Comparison of ENCODE assay signal across 29 cellular contexts in the genomic region with DNA sequence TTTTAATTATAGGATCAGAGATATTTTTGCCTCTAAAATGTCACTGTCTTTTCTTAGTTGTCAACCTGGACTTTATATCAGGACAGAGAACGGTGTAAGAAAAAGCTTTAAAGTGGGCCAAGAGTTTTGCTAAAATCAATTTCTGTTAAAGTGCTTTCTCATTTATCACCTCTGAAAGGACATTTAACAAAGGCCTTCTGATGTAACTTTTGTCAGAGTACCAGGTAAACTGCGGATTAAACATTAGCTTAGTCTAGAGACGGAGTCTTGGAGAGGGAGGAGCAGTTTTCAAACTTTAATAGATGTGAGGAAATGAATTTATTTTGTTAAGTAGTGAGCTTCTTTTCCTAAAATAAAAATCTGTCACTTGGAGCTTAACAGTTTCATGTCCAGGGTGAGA. TPM values are rescaled to one million over a fixed set of nuclear protein-coding genes. Genes with fewer than 3 reads are reported as not detected.
"Had no signal": no experiment of that assay in that cellular context is flagged by ENCODE, and none has a peak within 500 bp of the region (broad histone marks: within the 10 kb centered on the region; RNA-seq: fewer than 3 reads in every experiment).

No MANE protein-coding gene starts in this region.

- H3K36me3 Mint-ChIP-seq: activated naive CD4-positive, alpha-beta T cell treated with anti-CD3 and anti-CD28 coated beads, Interleukin-2, amount 50 U/mL, for 24 hours; naive B cell; stimulated activated effector memory CD8-positive, alpha-beta T cell treated with anti-CD3 and anti-CD28 coated beads, Interleukin-12 subunit alpha, Interleukin-12 subunit beta, amount 100 ng/mL, for 72 hours had no signal

- H3K27me3 ChIP-seq: esophagus squamous epithelium, sigmoid colon had no signal

- H3K27ac ChIP-seq: epithelial cell of prostate, esophagus squamous epithelium, sigmoid colon, thoracic aorta had no signal

- H3K4me1 Mint-ChIP-seq: activated CD4-positive, alpha-beta memory T cell treated with anti-CD3 and anti-CD28 coated beads, Interleukin-2, amount 10 ng/mL, durations not matched to agents 7 days and 5 days; activated CD4-positive, alpha-beta T cell treated with anti-CD3 and anti-CD28 coated beads, Interleukin-2, amount 10 ng/mL, durations not matched to agents 7 days and 5 days; activated naive CD4-positive, alpha-beta T cell treated with anti-CD3 and anti-CD28 coated beads, Interleukin-2, amount 50 U/mL, for 24 hours; neural crest cell; stimulated activated effector memory CD8-positive, alpha-beta T cell treated with anti-CD3 and anti-CD28 coated beads, Interleukin-12 subunit alpha, Interleukin-12 subunit beta, amount 100 ng/mL, for 72 hours had no signal

- ATAC-seq: left ventricle myocardium superior; stimulated activated effector memory CD8-positive, alpha-beta T cell treated with anti-CD3 and anti-CD28 coated beads, Interleukin-12 subunit alpha, Interleukin-12 subunit beta, amount 100 ng/mL, for 72 hours; T-helper 17 cell had no signal

- H3K4me3 ChIP-seq: esophagus squamous epithelium, sigmoid colon, thoracic aorta had no signal

- DNase-seq: activated CD4-positive, alpha-beta memory T cell treated with anti-CD3 and anti-CD28 coated beads, Interleukin-2, amount 10 ng/mL, durations not matched to agents 7 days and 5 days; activated CD4-positive, alpha-beta T cell treated with anti-CD3 and anti-CD28 coated beads, Interleukin-2, amount 10 ng/mL, durations not matched to agents 7 days and 5 days; activated CD4-positive, CD25-positive, alpha-beta regulatory T cell treated with anti-CD3 and anti-CD28 coated beads, Interleukin-2, amount 50 U/mL, for 72 hours; activated CD8-positive, alpha-beta memory T cell treated with anti-CD3 and anti-CD28 coated beads, Interleukin-2, amount 50 U/mL, for 48 hours; activated gamma-delta T cell; activated T-cell treated with anti-CD3 and anti-CD28 coated beads, Interleukin-2, amount 50 U/mL, for 24 hours; anterior cingulate cortex; dermis blood vessel endothelial cell; effector CD4-positive, alpha-beta T cell; esophagus squamous epithelium; foreskin melanocyte; left ventricle myocardium superior; mammary epithelial cell; naive B cell; nucleus accumbens; sigmoid colon; small intestine; stimulated activated CD4-positive, alpha-beta T cell treated with anti-CD3 and anti-CD28 coated beads, Interleukin-4, amount 100 ng/mL, for 24 hours; T-helper 17 cell; T1000; trophoblast cell had no signal

- H3K27ac Mint-ChIP-seq: activated CD4-positive, alpha-beta memory T cell treated with anti-CD3 and anti-CD28 coated beads, Interleukin-2, amount 10 ng/mL, durations not matched to agents 7 days and 5 days; activated CD4-positive, alpha-beta T cell treated with anti-CD3 and anti-CD28 coated beads, Interleukin-2, amount 10 ng/mL, durations not matched to agents 7 days and 5 days; activated naive CD4-positive, alpha-beta T cell treated with anti-CD3 and anti-CD28 coated beads, Interleukin-2, amount 50 U/mL, for 24 hours; activated T-cell treated with anti-CD3 and anti-CD28 coated beads, Interleukin-2, amount 50 U/mL, for 24 hours; stimulated activated effector memory CD8-positive, alpha-beta T cell treated with anti-CD3 and anti-CD28 coated beads, Interleukin-12 subunit alpha, Interleukin-12 subunit beta, amount 100 ng/mL, for 72 hours; stimulated activated naive CD8-positive, alpha-beta T cell treated with anti-CD3 and anti-CD28 coated beads, Interleukin-15, Interleukin-2, amounts not matched to agents 100 ng/mL and 50 ng/mL, for 24 hours; T-helper 17 cell had no signal

- H3K4me1 ChIP-seq: esophagus squamous epithelium, sigmoid colon had no signal

- FAIRE-seq: islet of Langerhans, small intestine, urothelium cell line had no signal

- H3K9me3 Mint-ChIP-seq: activated CD4-positive, alpha-beta memory T cell treated with anti-CD3 and anti-CD28 coated beads, Interleukin-2, amount 10 ng/mL, durations not matched to agents 7 days and 5 days; activated CD4-positive, alpha-beta T cell treated with anti-CD3 and anti-CD28 coated beads, Interleukin-2, amount 10 ng/mL, durations not matched to agents 7 days and 5 days; activated naive CD4-positive, alpha-beta T cell treated with anti-CD3 and anti-CD28 coated beads, Interleukin-2, amount 50 U/mL, for 24 hours; activated T-cell treated with anti-CD3 and anti-CD28 coated beads, Interleukin-2, amount 50 U/mL, for 24 hours; naive B cell; stimulated activated naive CD8-positive, alpha-beta T cell treated with anti-CD3 and anti-CD28 coated beads, Interleukin-15, Interleukin-2, amounts not matched to agents 100 ng/mL and 50 ng/mL, for 24 hours had no signal

- H3K4me3 Mint-ChIP-seq: activated CD4-positive, alpha-beta memory T cell treated with anti-CD3 and anti-CD28 coated beads, Interleukin-2, amount 10 ng/mL, durations not matched to agents 7 days and 5 days; activated CD4-positive, alpha-beta T cell treated with anti-CD3 and anti-CD28 coated beads, Interleukin-2, amount 10 ng/mL, durations not matched to agents 7 days and 5 days; activated naive CD4-positive, alpha-beta T cell treated with anti-CD3 and anti-CD28 coated beads, Interleukin-2, amount 50 U/mL, for 24 hours; activated T-cell treated with anti-CD3 and anti-CD28 coated beads, Interleukin-2, amount 50 U/mL, for 24 hours; naive B cell; neural crest cell; stimulated activated effector memory CD8-positive, alpha-beta T cell treated with anti-CD3 and anti-CD28 coated beads, Interleukin-12 subunit alpha, Interleukin-12 subunit beta, amount 100 ng/mL, for 72 hours; stimulated activated naive CD8-positive, alpha-beta T cell treated with anti-CD3 and anti-CD28 coated beads, Interleukin-15, Interleukin-2, amounts not matched to agents 100 ng/mL and 50 ng/mL, for 24 hours; T-helper 17 cell had no signal

- H3K36me3 ChIP-seq: esophagus squamous epithelium, sigmoid colon, thoracic aorta had no signal

- H3K9me3 ChIP-seq: esophagus squamous epithelium, sigmoid colon, thoracic aorta had no signal

- H3K27me3 Mint-ChIP-seq: activated T-cell treated with anti-CD3 and anti-CD28 coated beads, Interleukin-2, amount 50 U/mL, for 24 hours had no signal

RNA-seq across cellular contexts. Expression of a gene that starts 33.7 kb away (rescaled TPM):
- total RNA-seq: activated CD4-positive, alpha-beta memory T cell treated with anti-CD3 and anti-CD28 coated beads, Interleukin-2, amount 10 ng/mL, durations not matched to agents 7 days and 5 days; activated CD4-positive, alpha-beta T cell treated with anti-CD3 and anti-CD28 coated beads, Interleukin-2, amount 10 ng/mL, durations not matched to agents 7 days and 5 days; T-helper 17 cell had no signal
